ENCODE assay signal across 8 cellular contexts in genomic region chr2:64453710-64454315, GRCh38. TPM values are rescaled to one million over a fixed set of nuclear protein-coding genes. Genes with fewer than 3 reads are reported as not detected.
DNase-seq lines count a peak whose midpoint lies in the region; ATAC-seq and TF ChIP-seq lines count a peak whose summit lies in the region.

TSS of gene LGALSL (plus strand) at chr2:64454162. CDS start at chr2:64454546, 384 bp downstream.

- DNase-seq in Calu3 = peak; percentile 89
- peak; percentile 67 for DNase-seq in GM19240 (ENCODE audit: insufficient read length, low spot score)
- peak in 1 of 2 experiments; percentile 52 for DNase-seq in SJSA1 (ENCODE audit: low read depth in 1 of 2, low spot score in 2 of 2)
- peak; percentile 9 for DNase-seq in choroid plexus epithelial cell (ENCODE audit: low read depth)
- DNase-seq in kidney tubule cell (ENCODE audit: low spot score) = peak; percentile 79
- DNase-seq in stimulated activated effector memory CD8-positive, alpha-beta T cell treated with anti-CD3 and anti-CD28 coated beads, Interleukin-12 subunit alpha, Interleukin-12 subunit beta, amount 100 ng/mL, for 72 hours (ENCODE audit: low spot score in 2 of 2) = peak; percentile 17 to 62
- DNase-seq in DMS 273 (lab: John Stamatoyannopoulos, UW; ENCODE audit: unreplicated experiment) = no peak

- H3K36me3 Mint-ChIP-seq in Calu3 (ENCODE audit: insufficient read depth, unreplicated experiment) = peaks cover 27% of the 10 kb centered on the region
- H3K36me3 Mint-ChIP-seq in stimulated activated effector memory CD8-positive, alpha-beta T cell treated with anti-CD3 and anti-CD28 coated beads, Interleukin-12 subunit alpha, Interleukin-12 subunit beta, amount 100 ng/mL, for 72 hours = no peaks in the 10 kb centered on the region

- no peaks in the 10 kb centered on the region; the same call in 1 of the 2 replicates for H3K9me3 ChIP-seq in SJSA1 (replicated peaks)

- H3K4me3 Mint-ChIP-seq in Calu3 (ENCODE audit: low read depth, unreplicated experiment) = peak within 1 kb of the TSS; percentile 78
- H3K4me3 Mint-ChIP-seq in stimulated activated effector memory CD8-positive, alpha-beta T cell treated with anti-CD3 and anti-CD28 coated beads, Interleukin-12 subunit alpha, Interleukin-12 subunit beta, amount 100 ng/mL, for 72 hours = peak within 1 kb of the TSS; percentile 63

- H3K4me3 ChIP-seq in SJSA1 (peak within 1 kb of the TSS; percentile 84), choroid plexus epithelial cell (ENCODE audit: low read depth, low read length) (peak within 1 kb of the TSS; percentile 59)

- peak; percentile 52 for ATAC-seq in HG03354 (IDR thresholded peaks at IDR 0.05; ENCODE audit: poor library complexity, severe bottlenecking, unreplicated experiment)
- peak; percentile 71 for ATAC-seq in stimulated activated effector memory CD8-positive, alpha-beta T cell treated with anti-CD3 and anti-CD28 coated beads, Interleukin-12 subunit alpha, Interleukin-12 subunit beta, amount 100 ng/mL, for 72 hours

- H3K27me3 ChIP-seq in SJSA1 (replicated peaks) = no peaks in the 10 kb centered on the region

- CTCF ChIA-PET in Calu3 (lab: Charles Lee) = interaction anchor here (0.6 to 1.0 kb wide), 4 partner anchors 102 to 409 kb away, joined by 3 to 8 read pairs (median 3); no protein-coding TSS in a partner anchor

- no peaks in the 10 kb centered on the region for H3K27me3 Mint-ChIP-seq in Calu3 (ENCODE audit: unreplicated experiment)

- H3K4me1 ChIP-seq in SJSA1 (replicated peaks) = peaks cover 12% of the 10 kb centered on the region

- H3K27ac ChIP-seq in SJSA1 = peak within 1 kb of the TSS; percentile 56; the same call in 1 of the 2 replicates

- H3K9me3 Mint-ChIP-seq in Calu3 (ENCODE audit: low read depth, unreplicated experiment) = no peaks in the 10 kb centered on the region
- no peaks in the 10 kb centered on the region for H3K9me3 Mint-ChIP-seq in stimulated activated effector memory CD8-positive, alpha-beta T cell treated with anti-CD3 and anti-CD28 coated beads, Interleukin-12 subunit alpha, Interleukin-12 subunit beta, amount 100 ng/mL, for 72 hours

- TF ChIP-seq CTCF in Calu3 (IDR thresholded peaks at IDR 0.05; ENCODE audit: unreplicated experiment) (no peak), choroid plexus epithelial cell (conservative IDR thresholded peaks at IDR 0.05; ENCODE audit: low read depth, low read length) (no peak)

- H3K36me3 ChIP-seq in SJSA1 = peaks cover 3% of the 10 kb centered on the region; the same call in 1 of the 2 replicates

- intact Hi-C loops in Calu3 (cut with micrococcal nuclease; ENCODE audit: unreplicated experiment) = loop anchor here (2.0 kb wide), 1 partner anchor 91 kb away; no protein-coding TSS in a partner anchor

- peak within 1 kb of the TSS; percentile 81 for H3K27ac Mint-ChIP-seq in Calu3 (ENCODE audit: unreplicated experiment)
- no peak within 1 kb of the TSS for H3K27ac Mint-ChIP-seq in stimulated activated effector memory CD8-positive, alpha-beta T cell treated with anti-CD3 and anti-CD28 coated beads, Interleukin-12 subunit alpha, Interleukin-12 subunit beta, amount 100 ng/mL, for 72 hours

- peaks cover 8% of the 10 kb centered on the region for H3K4me1 Mint-ChIP-seq in Calu3 (ENCODE audit: low read depth, unreplicated experiment)
- H3K4me1 Mint-ChIP-seq in stimulated activated effector memory CD8-positive, alpha-beta T cell treated with anti-CD3 and anti-CD28 coated beads, Interleukin-12 subunit alpha, Interleukin-12 subunit beta, amount 100 ng/mL, for 72 hours = no peaks in the 10 kb centered on the region

- no TSS peak for BruUV-seq in Calu3 (replicated peaks; lab: Mats Ljungman, UMichigan)

RNA-seq across cellular contexts. Expression of gene LGALSL, which starts in this region (rescaled TPM):
- total RNA-seq in Calu3 (2022) = 9.3 and 12.1 TPM in 2 replicates
- 3.9 and 4.4 TPM in 2 replicates for total RNA-seq in SJSA1 (2014; rRNA removed; shearing (Covaris generic))
